ENCODE assay signal across 26 cellular contexts in the genomic region with DNA sequence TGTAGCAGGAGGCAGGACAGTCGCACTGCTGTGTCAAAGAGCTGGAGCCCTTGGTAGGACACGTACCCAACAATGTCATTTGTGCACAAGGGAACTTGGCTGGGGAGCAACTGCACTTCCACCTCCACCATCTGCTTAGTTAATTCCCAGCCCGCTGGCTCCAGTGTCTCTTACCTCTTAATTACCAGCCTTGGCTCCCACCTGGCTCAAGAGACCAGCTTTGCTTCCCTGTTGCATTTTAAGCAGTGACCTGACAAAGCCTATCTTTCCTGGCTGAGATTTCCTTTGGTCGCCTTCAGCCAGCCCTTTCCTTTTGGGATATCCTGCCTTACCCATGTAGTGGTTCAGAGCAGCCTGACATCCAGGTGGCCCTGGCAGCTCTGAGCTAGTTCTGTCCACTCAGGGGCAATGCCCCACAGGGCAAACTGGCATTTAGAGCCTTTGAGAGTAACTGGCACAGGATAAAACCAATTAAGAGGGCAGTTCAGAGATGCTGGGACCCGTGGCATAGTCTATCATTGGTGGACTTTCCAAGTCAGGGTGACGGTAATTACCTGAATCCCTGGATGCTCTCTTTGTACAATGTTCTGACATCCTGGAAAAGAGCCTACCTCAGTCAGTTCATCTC.
"Had no signal": no experiment of that assay in that cellular context is flagged by ENCODE, and none has a peak within 500 bp of the region (broad histone marks: within the 10 kb centered on the region; RNA-seq: fewer than 3 reads in every experiment).

No MANE protein-coding gene starts in this region.

- H3K4me3 ChIP-seq: cardiac muscle cell, Peyer's patch, SJCRH30 had no signal

- H3K4me2 ChIP-seq: SK-N-SH had no signal

- H3K36me3 Mint-ChIP-seq: activated naive CD4-positive, alpha-beta T cell treated with anti-CD3 and anti-CD28 coated beads, Interleukin-2, amount 10 ng/mL, durations not matched to agents 7 days and 5 days; activated naive CD8-positive, alpha-beta T cell treated with anti-CD3 and anti-CD28 coated beads for 36 hours; IgD-negative memory B cell had no signal

- H3K27me3 ChIP-seq: brain microvascular endothelial cell, cardiac muscle cell, Peyer's patch, SJCRH30 had no signal

- ATAC-seq: activated CD4-positive, CD25-positive, alpha-beta regulatory T cell treated with anti-CD3 and anti-CD28 coated beads, Interleukin-2, amount 50 U/mL, for 24 hours; activated CD8-positive, alpha-beta T cell treated with anti-CD3 and anti-CD28 coated beads for 36 hours; activated T-cell treated with anti-CD3 and anti-CD28 coated beads, Interleukin-2, amount 50 U/mL, for 72 hours had no signal

- H3K27me3 Mint-ChIP-seq: activated naive CD4-positive, alpha-beta T cell treated with anti-CD3 and anti-CD28 coated beads, Interleukin-2, amount 10 ng/mL, durations not matched to agents 7 days and 5 days; activated naive CD8-positive, alpha-beta T cell treated with anti-CD3 and anti-CD28 coated beads for 36 hours; IgD-negative memory B cell had no signal

- H3K9me3 ChIP-seq: Peyer's patch, SJCRH30, SK-N-SH had no signal

- H3K27ac Mint-ChIP-seq: activated CD8-positive, alpha-beta T cell treated with anti-CD3 and anti-CD28 coated beads for 36 hours; activated naive CD4-positive, alpha-beta T cell treated with anti-CD3 and anti-CD28 coated beads, Interleukin-2, amount 10 ng/mL, durations not matched to agents 7 days and 5 days; activated naive CD8-positive, alpha-beta T cell treated with anti-CD3 and anti-CD28 coated beads for 36 hours; activated T-cell treated with anti-CD3 and anti-CD28 coated beads, Interleukin-2, amount 50 U/mL, for 72 hours; activated T-helper 2 cell treated with anti-CD3 and anti-CD28 coated beads, Interferon-gamma antibody, Interleukin-2, Interleukin-4, amounts not matched to agents 10 μg/mL and 5 μg/mL and 100 μg/mL, durations not matched to agents 14 hours and 24 hours and 36 hours; IgD-negative memory B cell had no signal

- H3K9ac ChIP-seq: SK-N-SH had no signal

- H3K36me3 ChIP-seq: brain microvascular endothelial cell, cardiac muscle cell, Peyer's patch, SJCRH30 had no signal

- H3K4me1 ChIP-seq: Peyer's patch, SJCRH30 had no signal

- H3K4me1 Mint-ChIP-seq: activated naive CD4-positive, alpha-beta T cell treated with anti-CD3 and anti-CD28 coated beads, Interleukin-2, amount 10 ng/mL, durations not matched to agents 7 days and 5 days; activated naive CD8-positive, alpha-beta T cell treated with anti-CD3 and anti-CD28 coated beads for 36 hours; IgD-negative memory B cell had no signal

- H3K4me3 Mint-ChIP-seq: activated CD8-positive, alpha-beta T cell treated with anti-CD3 and anti-CD28 coated beads for 36 hours; activated naive CD4-positive, alpha-beta T cell treated with anti-CD3 and anti-CD28 coated beads, Interleukin-2, amount 10 ng/mL, durations not matched to agents 7 days and 5 days; activated naive CD8-positive, alpha-beta T cell treated with anti-CD3 and anti-CD28 coated beads for 36 hours; activated T-cell treated with anti-CD3 and anti-CD28 coated beads, Interleukin-2, amount 50 U/mL, for 72 hours; IgD-negative memory B cell had no signal

- H3K9me3 Mint-ChIP-seq: activated CD8-positive, alpha-beta T cell treated with anti-CD3 and anti-CD28 coated beads for 36 hours; activated naive CD4-positive, alpha-beta T cell treated with anti-CD3 and anti-CD28 coated beads, Interleukin-2, amount 10 ng/mL, durations not matched to agents 7 days and 5 days; activated naive CD8-positive, alpha-beta T cell treated with anti-CD3 and anti-CD28 coated beads for 36 hours; activated T-cell treated with anti-CD3 and anti-CD28 coated beads, Interleukin-2, amount 50 U/mL, for 72 hours; activated T-helper 2 cell treated with anti-CD3 and anti-CD28 coated beads, Interferon-gamma antibody, Interleukin-2, Interleukin-4, amounts not matched to agents 10 μg/mL and 5 μg/mL and 100 μg/mL, durations not matched to agents 14 hours and 24 hours and 36 hours; IgD-negative memory B cell had no signal

- H3K27ac ChIP-seq: brain microvascular endothelial cell, cardiac muscle cell, Peyer's patch, RWPE1, SJCRH30, VCaP had no signal

- DNase-seq: activated CD4-positive, alpha-beta T cell treated with anti-CD3 and anti-CD28 coated beads for 4 hours; activated CD8-positive, alpha-beta memory T cell treated with anti-CD3 and anti-CD28 coated beads, Interleukin-2, amount 50 U/mL, for 4 hours; activated CD8-positive, alpha-beta T cell treated with anti-CD3 and anti-CD28 coated beads for 36 hours; activated gamma-delta T cell treated with Interleukin-2 at 50 U/mL for 16 hours; activated naive CD4-positive, alpha-beta T cell treated with anti-CD3 and anti-CD28 coated beads, Interleukin-2, amount 10 ng/mL, durations not matched to agents 7 days and 5 days; activated naive CD8-positive, alpha-beta T cell treated with anti-CD3 and anti-CD28 coated beads for 36 hours; activated T-cell treated with anti-CD3 and anti-CD28 coated beads, Interleukin-2, amount 50 U/mL, for 72 hours; brain microvascular endothelial cell; KG1; NCI-H1105; NCI-H1436; NCI-H187; NCI-H345; NCI-H510A; NCI-H748 treated with DMSO at 0.1 percent for 48 hours; Peyer's patch; Right ventricle myocardium superior; SJCRH30; SK-N-SH; T-helper 1 cell had no signal
